ENCODE assay signal across 9 cellular contexts in the genomic region with DNA sequence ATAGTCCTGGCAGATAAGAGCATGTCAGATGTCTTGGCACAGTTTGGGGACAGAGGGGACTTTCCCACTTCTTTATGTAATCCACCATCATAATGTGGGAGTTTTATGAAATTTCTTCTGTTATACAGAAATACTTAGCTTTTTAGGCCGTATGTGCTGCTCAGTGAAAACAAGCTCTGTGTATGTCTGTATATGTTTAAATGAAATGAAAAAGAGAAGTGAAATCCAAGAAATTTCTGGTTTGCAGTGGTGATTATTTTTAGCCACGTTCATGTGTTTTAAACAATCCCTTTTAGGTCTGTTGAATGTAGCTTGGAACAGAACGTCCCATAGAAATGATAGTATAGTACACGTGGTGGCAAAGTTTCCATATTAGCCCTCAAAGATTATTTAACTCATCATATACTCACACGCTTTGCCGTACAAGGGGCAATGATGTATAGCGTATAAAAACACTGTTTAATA. TPM values are rescaled to one million over a fixed set of nuclear protein-coding genes. Genes with fewer than 3 reads are reported as not detected.
DNase-seq lines count a peak whose midpoint lies in the region; ATAC-seq and TF ChIP-seq lines count a peak whose summit lies in the region.
"Had no signal": no experiment of that assay in that cellular context is flagged by ENCODE, and none has a peak within 500 bp of the region (broad histone marks: within the 10 kb centered on the region; RNA-seq: fewer than 3 reads in every experiment).

No MANE protein-coding gene starts in this region.

- no peak overlapping the region for H3K27ac Mint-ChIP-seq in effector memory CD8-positive, alpha-beta T cell
- peak overlapping the region in 1 of 7 donors; percentile 10 for H3K27ac Mint-ChIP-seq in CD4-positive, alpha-beta memory T cell

- no peaks in the 10 kb centered on the region for H3K9me3 ChIP-seq in CD4-positive, alpha-beta memory T cell (ENCODE audit: control insufficient read depth in 1 of 2, low read length in 2 of 2)
- H3K9me3 ChIP-seq in thyroid gland, result no peaks in the 10 kb centered on the region

- H3K4me1 ChIP-seq in CD4-positive, alpha-beta memory T cell (ENCODE audit: insufficient read depth, low read length), result no peaks in the 10 kb centered on the region
- H3K4me1 ChIP-seq in thyroid gland, result peaks cover 21 to 51% of the 10 kb centered on the region in 2 donors

- H3K27me3 ChIP-seq in CD4-positive, alpha-beta memory T cell (ENCODE audit: insufficient read depth, low read length), result no peaks in the 10 kb centered on the region
- no peaks in the 10 kb centered on the region for H3K27me3 ChIP-seq in thyroid gland

- no peak overlapping the region for H3K27ac ChIP-seq in CD4-positive, alpha-beta memory T cell (ENCODE audit: low read depth, low read length)
- no peak overlapping the region for H3K27ac ChIP-seq in thyroid gland
- H3K27ac ChIP-seq: C4-2B had no signal

- intact Hi-C loops in CD4-positive, alpha-beta memory T cell (cut with micrococcal nuclease), result no loop called here
- intact Hi-C loops in thyroid gland (cut with DNase I), result no loop called here

- H3K4me3 ChIP-seq in CD4-positive, alpha-beta memory T cell (ENCODE audit: low read length in 2 of 2), result no peak overlapping the region
- no peak overlapping the region for H3K4me3 ChIP-seq in thyroid gland (replicated peaks in 1 of 3)

- ATAC-seq in GM19467 (IDR thresholded peaks at IDR 0.05; ENCODE audit: unreplicated experiment), result peak; percentile 50
- ATAC-seq in HG03196 (IDR thresholded peaks at IDR 0.05; ENCODE audit: unreplicated experiment), result peak; percentile 56
- ATAC-seq in effector memory CD8-positive, alpha-beta T cell (replicated peaks), result peak; percentile 5

- H3K4me1 Mint-ChIP-seq in effector memory CD8-positive, alpha-beta T cell (ENCODE audit: low read depth in 2 of 2), result no peaks in the 10 kb centered on the region
- H3K4me1 Mint-ChIP-seq in CD4-positive, alpha-beta memory T cell, result peaks cover 0 to 1% (median 0%) of the 10 kb centered on the region in 4 donors

- no peak for TF ChIP-seq POLR2A in thyroid gland (IDR thresholded peaks at IDR 0.05)

- 72 to 82% methylated on average over 7 of the region's 7 CpGs for WGBS in thyroid gland, 2 donors

- no peak overlapping the region for H3K4me3 Mint-ChIP-seq in effector memory CD8-positive, alpha-beta T cell
- no peak overlapping the region for H3K4me3 Mint-ChIP-seq in CD4-positive, alpha-beta memory T cell

- H3K9me3 Mint-ChIP-seq in effector memory CD8-positive, alpha-beta T cell, result no peaks in the 10 kb centered on the region
- no peaks in the 10 kb centered on the region for H3K9me3 Mint-ChIP-seq in CD4-positive, alpha-beta memory T cell

- POLR2A ChIA-PET in CD4-positive, alpha-beta memory T cell (lab: Charles Lee; ENCODE audit: partially characterized antibody), result no interaction called here

- CTCF ChIA-PET in CD4-positive, alpha-beta memory T cell (lab: Charles Lee; ENCODE audit: partially characterized antibody), result interaction anchor here (1.6 kb wide), 1 partner anchor 7 kb away, joined by 5 read pairs; no protein-coding TSS in a partner anchor

- H3K27me3 Mint-ChIP-seq in effector memory CD8-positive, alpha-beta T cell, result peaks cover 0 to 13% of the 10 kb centered on the region in 2 donors
- H3K27me3 Mint-ChIP-seq in CD4-positive, alpha-beta memory T cell, result peaks cover 0 to 8% of the 10 kb centered on the region in 2 donors

- H3K36me3 Mint-ChIP-seq in effector memory CD8-positive, alpha-beta T cell (ENCODE audit: insufficient read depth), result no peaks in the 10 kb centered on the region
- H3K36me3 Mint-ChIP-seq in CD4-positive, alpha-beta memory T cell, result no peaks in the 10 kb centered on the region

- no peaks in the 10 kb centered on the region for H3K36me3 ChIP-seq in CD4-positive, alpha-beta memory T cell (ENCODE audit: insufficient read depth, low read length)
- H3K36me3 ChIP-seq in thyroid gland, result no peaks in the 10 kb centered on the region

- no peak for TF ChIP-seq CTCF in thyroid gland (IDR thresholded peaks at IDR 0.05)

- DNase-seq in CD1c-positive myeloid dendritic cell (ENCODE audit: extremely low spot score) (peak; percentile 51), NCI-H510A (lab: John Stamatoyannopoulos, UW) (no peak), thyroid gland (no peak), DMS153 treated with DMSO at 0.1 percent for 48 hours (lab: John Stamatoyannopoulos, UW; ENCODE audit: unreplicated experiment) (no peak)
- DNase-seq in effector memory CD8-positive, alpha-beta T cell, result no peak
- no peak for DNase-seq in CD4-positive, alpha-beta memory T cell

RNA-seq across cellular contexts. Expression of gene GAB1, which starts 41.0 kb away (rescaled TPM):
- under 1 TPM; 0.26 to 0.78 TPM for total RNA-seq in CD4-positive, alpha-beta memory T cell
- polyA plus RNA-seq in CD4-positive, alpha-beta memory T cell, result not detected
- 10 to 100 TPM; 20.3 to 40.8 (median 32.5) TPM for total RNA-seq in thyroid gland

Comparison
In these comparisons a context has a peak if more than half of its experiments do, and no peak if none do; other contexts are left out.
1. ATAC-seq: peak in every context shown above with its lines; median percentile 56 in HG03196; 50 in GM19467; 5 in effector memory CD8-positive, alpha-beta T cell.
2. RNA of gene GAB1, which starts 41.0 kb away (total RNA-seq): 20.3 to 40.8 TPM in thyroid gland; 0.26 to 0.78 TPM in CD4-positive, alpha-beta memory T cell; every median in the first group is over 10 times any median in the second.